Comparison of ENCODE assay signal across 20 cellular contexts in genomic region chr14:96585672-96586013, GRCh38.
"Had no signal": no experiment of that assay in that cellular context is flagged by ENCODE, and none has a peak within 500 bp of the region (broad histone marks: within the 10 kb centered on the region; RNA-seq: fewer than 3 reads in every experiment).

No MANE protein-coding gene starts in this region.

- H3K27me3 ChIP-seq: right lobe of liver, testis had no signal

- H3K9me3 Mint-ChIP-seq: natural killer cell treated with Interleukin-12 subunit alpha and Interleukin-12 subunit beta and Interleukin-15 and Interleukin-18, amount 100 ng/mL, for 72 hours; stimulated activated memory B cell treated with anti-CD40 and anti-IgM and Interleukin-4, amounts not matched to agents 10 μg/mL and 1 μg/mL and 100 μg/mL, for 72 hours; stimulated activated naive CD8-positive, alpha-beta T cell treated with anti-CD3 and anti-CD28 coated beads, Interleukin-15, Interleukin-2, amounts not matched to agents 100 ng/mL and 50 ng/mL, for 24 hours had no signal

- H3K4me3 ChIP-seq: hepatocyte, left ventricle myocardium inferior, lung, psoas muscle, right lobe of liver, testis, tibial nerve had no signal

- H3K27ac Mint-ChIP-seq: natural killer cell treated with Interleukin-12 subunit alpha and Interleukin-12 subunit beta and Interleukin-15 and Interleukin-18, amount 100 ng/mL, for 72 hours; stimulated activated memory B cell treated with anti-CD40 and anti-IgM and Interleukin-4, amounts not matched to agents 10 μg/mL and 1 μg/mL and 100 μg/mL, for 72 hours; stimulated activated naive CD8-positive, alpha-beta T cell treated with anti-CD3 and anti-CD28 coated beads, Interleukin-15, Interleukin-2, amounts not matched to agents 100 ng/mL and 50 ng/mL, for 24 hours had no signal

- H3K4me1 ChIP-seq: foreskin keratinocyte, left ventricle myocardium inferior, psoas muscle, right lobe of liver, testis had no signal

- H3K36me3 Mint-ChIP-seq: natural killer cell treated with Interleukin-12 subunit alpha and Interleukin-12 subunit beta and Interleukin-15 and Interleukin-18, amount 100 ng/mL, for 72 hours; stimulated activated memory B cell treated with anti-CD40 and anti-IgM and Interleukin-4, amounts not matched to agents 10 μg/mL and 1 μg/mL and 100 μg/mL, for 72 hours had no signal

- H3K27ac ChIP-seq: foreskin keratinocyte, hepatocyte, left ventricle myocardium inferior, neutrophil, psoas muscle, right lobe of liver, testis, tibial nerve had no signal

- H3K9me3 ChIP-seq: left ventricle myocardium inferior, neutrophil, psoas muscle, right lobe of liver, testis, tibial nerve had no signal

- H2AFZ ChIP-seq: hepatocyte had no signal

- H3K4me3 Mint-ChIP-seq: natural killer cell treated with Interleukin-12 subunit alpha and Interleukin-12 subunit beta and Interleukin-15 and Interleukin-18, amount 100 ng/mL, for 72 hours; stimulated activated memory B cell treated with anti-CD40 and anti-IgM and Interleukin-4, amounts not matched to agents 10 μg/mL and 1 μg/mL and 100 μg/mL, for 72 hours; stimulated activated naive CD8-positive, alpha-beta T cell treated with anti-CD3 and anti-CD28 coated beads, Interleukin-15, Interleukin-2, amounts not matched to agents 100 ng/mL and 50 ng/mL, for 24 hours had no signal

- H3K4me2 ChIP-seq: hepatocyte had no signal

- H3K36me3 ChIP-seq: left ventricle myocardium inferior, neutrophil, right lobe of liver, tibial nerve had no signal

- DNase-seq: dermis blood vessel endothelial cell; erythroblast; foreskin keratinocyte; kidney; left cardiac atrium; left ventricle myocardium inferior; mesenchymal stem cell; midbrain; psoas muscle; retina; right lobe of liver; stimulated activated CD4-positive, alpha-beta T cell treated with anti-CD3 and anti-CD28 coated beads, Interleukin-4, amount 100 ng/mL, for 1 hour; testis had no signal

- H3K79me2 ChIP-seq: hepatocyte had no signal
